Comparison of ENCODE assay signal across 33 cellular contexts in the genomic region with DNA sequence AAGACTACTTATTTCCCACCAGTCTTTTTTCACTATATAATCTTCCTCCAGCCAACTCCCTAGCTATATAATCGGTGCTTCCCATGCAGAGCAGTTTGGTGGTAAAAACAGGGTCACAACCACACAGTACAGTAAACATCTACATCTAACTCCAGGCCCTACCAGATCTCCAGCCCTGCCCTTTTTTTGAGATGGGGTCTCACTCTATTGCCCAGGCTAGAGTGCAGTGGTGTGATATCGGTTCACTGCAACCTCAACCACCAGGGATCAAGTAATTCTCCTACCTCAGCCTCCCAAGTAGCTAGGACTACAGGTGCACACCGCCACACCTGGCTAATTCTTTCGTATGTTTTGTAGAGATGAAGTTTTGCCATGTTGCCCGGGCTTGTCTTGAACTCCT.
"Had no signal": no experiment of that assay in that cellular context is flagged by ENCODE, and none has a peak within 500 bp of the region (broad histone marks: within the 10 kb centered on the region; RNA-seq: fewer than 3 reads in every experiment).

No MANE protein-coding gene starts in this region.

- H3K9me3 ChIP-seq: adrenal gland, ascending aorta, body of pancreas, breast epithelium had no signal

- H3K4me1 ChIP-seq: breast epithelium had no signal

- H3K27me3 ChIP-seq: adrenal gland, ascending aorta, body of pancreas, brain microvascular endothelial cell, breast epithelium had no signal

- H3K4me3 ChIP-seq: adrenal gland, ascending aorta, body of pancreas, breast epithelium, cardiac muscle cell had no signal

- FAIRE-seq: astrocyte had no signal

- ATAC-seq: activated naive CD4-positive, alpha-beta T cell treated with anti-CD3 and anti-CD28 coated beads, Interleukin-2, amount 50 U/mL, for 72 hours; activated naive CD8-positive, alpha-beta T cell treated with anti-CD3 and anti-CD28 coated beads, Interleukin-2, amount 50 U/mL, for 24 hours; activated T-cell treated with anti-CD3 and anti-CD28 coated beads, Interleukin-2, amount 50 U/mL, for 4 hours; activated T-cell treated with anti-CD3 and anti-CD28 coated beads, Interleukin-2, amount 50 U/mL, for 72 hours; activated T-helper 17 cell treated with anti-CD3 and anti-CD28 coated beads, Interleukin-2, amount 50 U/mL, for 72 hours; body of pancreas had no signal

- H3K36me3 ChIP-seq: adrenal gland, ascending aorta, brain microvascular endothelial cell, breast epithelium, cardiac muscle cell had no signal

- H3K27ac ChIP-seq: adrenal gland, ascending aorta, body of pancreas, brain microvascular endothelial cell, breast epithelium, cardiac muscle cell had no signal

- DNase-seq: activated effector memory CD4-positive, alpha-beta T cell treated with anti-CD3 and anti-CD28 coated beads, Interleukin-2, amount 50 U/mL, for 16 hours; activated effector memory CD4-positive, alpha-beta T cell treated with Interleukin-2 at 50 U/mL for 16 hours; activated gamma-delta T cell; activated gamma-delta T cell treated with Interleukin-2 at 50 U/mL for 16 hours; activated naive CD4-positive, alpha-beta T cell; activated naive CD4-positive, alpha-beta T cell treated with anti-CD3 and anti-CD28 coated beads for 36 hours; activated naive CD4-positive, alpha-beta T cell treated with anti-CD3 and anti-CD28 coated beads, Interleukin-2, amount 10 ng/mL, durations not matched to agents 7 days and 5 days; activated naive CD4-positive, alpha-beta T cell treated with anti-CD3 and anti-CD28 coated beads, Interleukin-2, amount 50 U/mL, for 16 hours; activated naive CD4-positive, alpha-beta T cell treated with Interleukin-2 at 50 U/mL for 16 hours; activated naive CD8-positive, alpha-beta T cell treated with anti-CD3 and anti-CD28 coated beads for 36 hours; activated naive CD8-positive, alpha-beta T cell treated with anti-CD3 and anti-CD28 coated beads, Interleukin-2, amount 10 ng/mL, durations not matched to agents 7 days and 5 days; activated naive CD8-positive, alpha-beta T cell treated with anti-CD3 and anti-CD28 coated beads, Interleukin-2, amount 50 U/mL, for 24 hours; activated T-cell treated with anti-CD3 and anti-CD28 coated beads, Interleukin-2, amount 50 U/mL, for 1 hour; activated T-cell treated with anti-CD3 and anti-CD28 coated beads, Interleukin-2, amount 50 U/mL, for 24 hours; activated T-cell treated with anti-CD3 and anti-CD28 coated beads, Interleukin-2, amount 50 U/mL, for 4 hours; activated T-cell treated with anti-CD3 and anti-CD28 coated beads, Interleukin-2, amount 50 U/mL, for 48 hours; activated T-cell treated with anti-CD3 and anti-CD28 coated beads, Interleukin-2, amount 50 U/mL, for 72 hours; adrenal gland; amniotic stem cell; amygdala; anterior cingulate cortex; aorta; body of pancreas; brain microvascular endothelial cell; caudate nucleus; central memory CD4-positive, alpha-beta T cell; cerebellar nuclear complex had no signal
